In genomic region chr10:103427866-103428265, GRCh38 we compare ENCODE assay signal across 28 cellular contexts. TPM values are rescaled to one million over a fixed set of nuclear protein-coding genes. Genes with fewer than 3 reads are reported as not detected.
"Had no signal": no experiment of that assay in that cellular context is flagged by ENCODE, and none has a peak within 500 bp of the region (broad histone marks: within the 10 kb centered on the region; RNA-seq: fewer than 3 reads in every experiment).

No MANE protein-coding gene starts in this region.

- H3K4me1 Mint-ChIP-seq: activated B cell treated with CpG ODN at 0.5 μM for 24 hours, mesothelial cell of epicardium, natural killer cell had no signal

- DNase-seq: activated B cell treated with CpG ODN at 0.5 μM for 24 hours; activated CD4-positive, alpha-beta T cell treated with anti-CD3 and anti-CD28 coated beads for 36 hours; activated CD4-positive, alpha-beta T cell treated with anti-CD3 and anti-CD28 coated beads, Interleukin-2, amount 50 U/mL, for 4 hours; activated naive CD4-positive, alpha-beta T cell treated with Interleukin-2 at 50 U/mL for 16 hours; activated T-cell treated with anti-CD3 and anti-CD28 coated beads, Interleukin-2, amount 50 U/mL, for 1 hour; brain microvascular endothelial cell; caudate nucleus; dermis blood vessel endothelial cell; effector memory CD4-positive, alpha-beta T cell; hippocampal formation; left ventricle myocardium inferior; natural killer cell; stimulated activated CD4-positive, alpha-beta T cell treated with anti-CD3 and anti-CD28 coated beads, Interleukin-4, amount 100 ng/mL, for 24 hours; substantia nigra; T-helper 1 cell; T1000; thyroid gland; upper lobe of right lung had no signal

- H3K9me3 ChIP-seq: ascending aorta, left ventricle myocardium inferior, thyroid gland, upper lobe of right lung had no signal

- H3K9me3 Mint-ChIP-seq: activated B cell treated with CpG ODN at 0.5 μM for 24 hours; activated T-helper 2 cell treated with anti-CD3 and anti-CD28 coated beads, Interferon-gamma antibody, Interleukin-2, Interleukin-4, amounts not matched to agents 10 μg/mL and 5 μg/mL and 100 μg/mL, durations not matched to agents 14 hours and 24 hours and 36 hours; mesothelial cell of epicardium; natural killer cell; stimulated activated naive CD8-positive, alpha-beta T cell treated with anti-CD3 and anti-CD28 coated beads, Interleukin-15, Interleukin-2, amounts not matched to agents 100 ng/mL and 50 ng/mL, for 24 hours had no signal

- H3K4me3 ChIP-seq: ascending aorta, left ventricle myocardium inferior, thyroid gland, upper lobe of right lung had no signal

- H3K27me3 Mint-ChIP-seq: activated B cell treated with CpG ODN at 0.5 μM for 24 hours; activated CD4-positive, alpha-beta T cell treated with anti-CD3 and anti-CD28 coated beads for 36 hours; progenitor cell of endocrine pancreas; stimulated activated naive CD8-positive, alpha-beta T cell treated with anti-CD3 and anti-CD28 coated beads, Interleukin-15, Interleukin-2, amounts not matched to agents 100 ng/mL and 50 ng/mL, for 24 hours had no signal

- H3K4me3 Mint-ChIP-seq: activated B cell treated with CpG ODN at 0.5 μM for 24 hours; activated CD4-positive, alpha-beta T cell treated with anti-CD3 and anti-CD28 coated beads for 36 hours; mesothelial cell of epicardium; natural killer cell; stimulated activated naive CD8-positive, alpha-beta T cell treated with anti-CD3 and anti-CD28 coated beads, Interleukin-15, Interleukin-2, amounts not matched to agents 100 ng/mL and 50 ng/mL, for 24 hours had no signal

- H3K4me1 ChIP-seq: ascending aorta, left ventricle myocardium inferior, thyroid gland, upper lobe of right lung had no signal

- H3K27me3 ChIP-seq: ascending aorta, brain microvascular endothelial cell, thyroid gland, upper lobe of right lung had no signal

- H3K27ac ChIP-seq: ascending aorta, brain microvascular endothelial cell, left ventricle myocardium inferior, thyroid gland, upper lobe of right lung had no signal

- ATAC-seq: activated CD4-positive, alpha-beta T cell treated with anti-CD3 and anti-CD28 coated beads for 36 hours; natural killer cell; upper lobe of right lung had no signal

- H3K27ac Mint-ChIP-seq: activated B cell treated with CpG ODN at 0.5 μM for 24 hours; mesothelial cell of epicardium; natural killer cell; stimulated activated naive CD8-positive, alpha-beta T cell treated with anti-CD3 and anti-CD28 coated beads, Interleukin-15, Interleukin-2, amounts not matched to agents 100 ng/mL and 50 ng/mL, for 24 hours had no signal

RNA-seq across cellular contexts. Expression of gene CALHM1, which starts 30.8 kb away (rescaled TPM):
- total RNA-seq: activated CD4-positive, alpha-beta T cell treated with anti-CD3 and anti-CD28 coated beads for 36 hours; activated T-helper 2 cell treated with anti-CD3 and anti-CD28 coated beads, Interferon-gamma antibody, Interleukin-2, Interleukin-4, amounts not matched to agents 10 μg/mL and 5 μg/mL and 100 μg/mL, durations not matched to agents 14 hours and 24 hours and 36 hours; ascending aorta; dermis blood vessel endothelial cell; frontal cortex; left ventricle myocardium inferior; lung microvascular endothelial cell; mesothelial cell of epicardium; osteocyte; progenitor cell of endocrine pancreas; thyroid gland; upper lobe of right lung had no signal
- polyA plus RNA-seq: adipose tissue, esophagus had no signal

RNA-seq across cellular contexts. Expression of gene CALHM3, which starts 51.2 kb away (rescaled TPM):
- total RNA-seq: activated B cell treated with CpG ODN at 0.5 μM for 24 hours; activated CD4-positive, alpha-beta T cell treated with anti-CD3 and anti-CD28 coated beads for 36 hours; activated T-helper 2 cell treated with anti-CD3 and anti-CD28 coated beads, Interferon-gamma antibody, Interleukin-2, Interleukin-4, amounts not matched to agents 10 μg/mL and 5 μg/mL and 100 μg/mL, durations not matched to agents 14 hours and 24 hours and 36 hours; ascending aorta; dermis blood vessel endothelial cell; frontal cortex; left ventricle myocardium inferior; lung microvascular endothelial cell; mesothelial cell of epicardium; natural killer cell; osteocyte; thyroid gland; upper lobe of right lung had no signal
- polyA plus RNA-seq: esophagus had no signal
